14 cellular contexts compared by ENCODE assay signal in genomic region chr12:57010627-57011224, GRCh38.
"Had no signal": no experiment of that assay in that cellular context is flagged by ENCODE, and none has a peak within 500 bp of the region (broad histone marks: within the 10 kb centered on the region; RNA-seq: fewer than 3 reads in every experiment).

No MANE protein-coding gene starts in this region.

- H3K27ac Mint-ChIP-seq: activated T-helper 1 cell treated with anti-CD3 and anti-CD28 coated beads, Interleukin-12 subunit alpha, Interleukin-12 subunit beta, Interleukin-2, Interleukin-4 antibody, amounts not matched to agents 30 ng/mL and 10 ng/mL and 1 ng/mL, durations not matched to agents 14 hours and 24 hours and 36 hours had no signal

- ATAC-seq: esophagus mucosa, psoas muscle, right lobe of liver had no signal

- H3K9me3 Mint-ChIP-seq: activated CD4-positive, alpha-beta memory T cell treated with anti-CD3 and anti-CD28 coated beads for 36 hours; activated T-helper 1 cell treated with anti-CD3 and anti-CD28 coated beads, Interleukin-12 subunit alpha, Interleukin-12 subunit beta, Interleukin-2, Interleukin-4 antibody, amounts not matched to agents 30 ng/mL and 10 ng/mL and 1 ng/mL, durations not matched to agents 14 hours and 24 hours and 36 hours; neural crest cell had no signal

- H3K36me3 Mint-ChIP-seq: activated CD4-positive, alpha-beta memory T cell treated with anti-CD3 and anti-CD28 coated beads for 36 hours had no signal

- DNase-seq: activated CD4-positive, CD25-positive, alpha-beta regulatory T cell treated with anti-CD3 and anti-CD28 coated beads, Interleukin-2, amount 50 U/mL, for 72 hours; activated naive CD4-positive, alpha-beta T cell treated with anti-CD3 and anti-CD28 coated beads, Interleukin-2, amount 50 U/mL, for 16 hours; amniotic stem cell; midbrain; psoas muscle; right lobe of liver; stomach; T-helper 9 cell; testis; upper lobe of left lung had no signal

- H3K4me3 Mint-ChIP-seq: neural crest cell had no signal
